ENCODE assay signal across 9 cellular contexts in the genomic region with DNA sequence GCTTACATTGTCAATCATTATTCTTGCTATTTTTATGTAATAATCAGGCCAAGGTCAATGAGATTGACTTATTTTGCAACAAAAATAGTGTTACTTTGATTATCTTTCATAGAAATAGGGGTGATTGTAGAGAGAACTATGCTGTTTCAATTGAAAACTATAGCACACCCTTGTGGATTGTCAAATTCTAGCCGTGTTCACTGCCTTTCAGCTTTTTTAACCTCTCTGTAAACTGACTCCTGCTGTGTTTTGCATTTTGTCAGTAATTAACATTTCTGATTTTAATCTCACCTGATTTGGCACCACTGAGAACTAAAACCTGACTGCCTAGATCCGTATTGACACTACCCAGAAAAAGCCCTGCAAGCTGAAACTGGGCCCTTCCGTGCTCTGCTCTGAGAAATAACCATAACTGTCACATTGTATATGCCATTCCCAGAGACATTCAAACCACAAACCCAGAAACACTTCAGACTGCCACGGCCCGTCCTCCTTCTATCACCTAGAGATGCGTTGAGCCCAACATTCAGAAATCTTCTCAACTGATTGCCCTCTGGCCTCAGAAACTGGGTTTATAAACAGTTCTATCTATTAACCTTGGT. TPM values are rescaled to one million over a fixed set of nuclear protein-coding genes. Genes with fewer than 3 reads are reported as not detected.
A peak's percentile ranks its signal among the peaks of the same experiment; 100 is the strongest.
DNase-seq lines count a peak whose midpoint lies in the region; ATAC-seq and TF ChIP-seq lines count a peak whose summit lies in the region.
"Had no signal": no experiment of that assay in that cellular context is flagged by ENCODE, and none has a peak within 500 bp of the region (broad histone marks: within the 10 kb centered on the region; RNA-seq: fewer than 3 reads in every experiment).

No MANE protein-coding gene starts in this region.

- peak; percentile 45 to 74 for DNase-seq in NCI-H526 (lab: John Stamatoyannopoulos, UW)
- DNase-seq in endothelial cell (ENCODE audit: low spot score), result no peak
- no peak for DNase-seq in retinal pigment epithelial cell (ENCODE audit: low read depth)
- no peak for DNase-seq in stimulated activated CD8-positive, alpha-beta memory T cell treated with anti-CD3 and anti-CD28 coated beads, Interleukin-4, amount 100 ng/mL, for 48 hours
- DNase-seq in uterus, result no peak
- no peak for DNase-seq in sciatic nerve (ENCODE audit: low spot score)

- TF ChIP-seq POLR2A in uterus (IDR thresholded peaks at IDR 0.05), result no peak

- no peaks in the 10 kb centered on the region for H3K4me1 ChIP-seq in uterus

- H3K9me3 ChIP-seq in uterus, result no peaks in the 10 kb centered on the region

- peak; percentile 46 for ATAC-seq in GM18861 (IDR thresholded peaks at IDR 0.05; ENCODE audit: unreplicated experiment)
- no peak for ATAC-seq in GM19395 (IDR thresholded peaks at IDR 0.05; ENCODE audit: unreplicated experiment)
- no peak for ATAC-seq in sciatic nerve

- H3K27me3 ChIP-seq in uterus, result no peaks in the 10 kb centered on the region
- H3K27me3 ChIP-seq: dorsolateral prefrontal cortex had no signal

- peak overlapping the region; percentile 7 for H3K27ac Mint-ChIP-seq in endothelial cell (ENCODE audit: unreplicated experiment)

- intact Hi-C loops in uterus (cut with DNase I; ENCODE audit: low total_unique reads), result no loop called here
- intact Hi-C loops in sciatic nerve (cut with DNase I), result no loop called here

- H3K36me3 ChIP-seq in uterus, result no peaks in the 10 kb centered on the region

- H3K4me1 Mint-ChIP-seq in endothelial cell (ENCODE audit: unreplicated experiment), result peaks cover 24% of the 10 kb centered on the region

- no peak for TF ChIP-seq CTCF in endothelial cell (IDR thresholded peaks at IDR 0.05; ENCODE audit: unreplicated experiment)
- TF ChIP-seq CTCF in retinal pigment epithelial cell (conservative IDR thresholded peaks at IDR 0.05; ENCODE audit: low read depth, low read length), result peak; percentile 30
- TF ChIP-seq CTCF in uterus (IDR thresholded peaks at IDR 0.05), result no peak

- H3K4me3 Mint-ChIP-seq in endothelial cell (ENCODE audit: unreplicated experiment), result no peak overlapping the region

- no peaks in the 10 kb centered on the region for H3K27me3 Mint-ChIP-seq in endothelial cell (ENCODE audit: unreplicated experiment)

- no peak overlapping the region for H3K27ac ChIP-seq in uterus
- H3K27ac ChIP-seq: dorsolateral prefrontal cortex had no signal

- H3K4me3 ChIP-seq in retinal pigment epithelial cell (ENCODE audit: low read length) (no peak overlapping the region), uterus (no peak overlapping the region)
- H3K4me3 ChIP-seq: dorsolateral prefrontal cortex had no signal

- no peaks in the 10 kb centered on the region for H3K36me3 Mint-ChIP-seq in endothelial cell (ENCODE audit: low read depth, unreplicated experiment)

- no peaks in the 10 kb centered on the region for H3K9me3 Mint-ChIP-seq in endothelial cell (ENCODE audit: unreplicated experiment)

RNA-seq across cellular contexts. Expression of gene ETV6, which starts 26.6 kb away (rescaled TPM):
- total RNA-seq in endothelial cell (ENCODE audit: unreplicated experiment), result 98.7 TPM
- 10 to 100 TPM in 1 of 4 donors, 1 to 10 TPM in 3; 7.6 to 45.5 (median 8.2) TPM for total RNA-seq in uterus
- total RNA-seq in sciatic nerve, result 38.8 TPM

Comparison
In these comparisons a context has a peak if more than half of its experiments do, and no peak if none do; other contexts are left out.
1. DNase-seq: peak in NCI-H526 (2 of 2); none in endothelial cell (single experiment), retinal pigment epithelial cell (single experiment), stimulated activated CD8-positive, alpha-beta memory T cell treated with anti-CD3 and anti-CD28 coated beads, Interleukin-4, amount 100 ng/mL, for 48 hours (single experiment), uterus (0 of 2) and sciatic nerve (single experiment).